38 cellular contexts compared by ENCODE assay signal in the genomic region with DNA sequence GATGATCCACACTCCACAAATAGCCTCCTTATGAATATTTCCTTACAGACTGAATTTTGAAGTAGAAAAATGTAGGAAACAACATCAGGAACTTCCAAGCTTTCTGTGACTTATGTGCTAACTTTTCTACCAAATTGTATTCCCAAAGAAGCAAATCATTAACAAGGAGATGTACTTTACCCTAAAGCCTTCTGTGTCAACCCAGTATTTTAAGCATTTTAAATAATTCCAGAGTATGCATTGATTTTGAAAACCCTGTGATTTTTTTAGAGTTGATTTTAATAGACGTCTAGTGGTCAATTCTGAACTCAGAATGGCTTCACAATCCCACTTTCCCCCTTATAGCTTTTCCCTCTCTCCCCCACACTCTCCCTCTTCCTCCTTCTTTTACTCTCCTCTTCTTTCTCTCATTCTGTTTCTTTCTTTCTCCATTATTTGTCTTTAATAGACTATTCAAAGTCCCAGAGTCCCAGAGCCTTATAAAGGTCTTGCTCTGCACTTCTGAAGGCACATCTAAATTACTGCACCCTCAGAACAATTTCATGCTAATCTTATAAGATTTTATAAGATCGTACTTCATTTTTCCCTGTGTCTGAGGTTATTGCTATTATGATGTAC. TPM values are rescaled to one million over a fixed set of nuclear protein-coding genes. Genes with fewer than 3 reads are reported as not detected.
"Had no signal": no experiment of that assay in that cellular context is flagged by ENCODE, and none has a peak within 500 bp of the region (broad histone marks: within the 10 kb centered on the region; RNA-seq: fewer than 3 reads in every experiment).

No MANE protein-coding gene starts in this region.

- H3K4me3 ChIP-seq: ascending aorta, cardiac muscle cell, colonic mucosa, gastroesophageal sphincter, left ventricle myocardium inferior, pancreas, prostate gland, right atrium auricular region, tibial nerve had no signal

- FAIRE-seq: pancreas had no signal

- H3K36me3 ChIP-seq: ascending aorta, cardiac muscle cell, colonic mucosa, gastroesophageal sphincter, left ventricle myocardium inferior, pancreas, prostate gland, right atrium auricular region, tibial nerve had no signal

- ATAC-seq: gastroesophageal sphincter; naive thymus-derived CD4-positive, alpha-beta T cell; pancreas; stimulated activated naive B cell treated with anti-CD40 and anti-IgM and Interleukin-4, amounts not matched to agents 10 μg/mL and 1 μg/mL and 100 μg/mL, for 72 hours had no signal

- DNase-seq: activated CD4-positive, alpha-beta memory T cell treated with anti-CD3 and anti-CD28 coated beads for 36 hours; activated CD4-positive, alpha-beta T cell treated with anti-CD3 and anti-CD28 coated beads, Interleukin-2, amount 10 ng/mL, durations not matched to agents 24 days and 14 days; activated CD4-positive, CD25-positive, alpha-beta regulatory T cell treated with anti-CD3 and anti-CD28 coated beads, Interleukin-2, amount 50 U/mL, for 72 hours; activated CD8-positive, alpha-beta memory T cell treated with anti-CD3 and anti-CD28 coated beads, Interleukin-2, amount 50 U/mL, for 4 hours; activated effector memory CD4-positive, alpha-beta T cell treated with anti-CD3 and anti-CD28 coated beads, Interleukin-2, amount 50 U/mL, for 16 hours; activated naive CD4-positive, alpha-beta T cell treated with anti-CD3 and anti-CD28 coated beads, Interleukin-2, amount 10 ng/mL, durations not matched to agents 7 days and 5 days; activated naive CD8-positive, alpha-beta T cell treated with anti-CD3 and anti-CD28 coated beads, Interleukin-2, amount 10 ng/mL, durations not matched to agents 7 days and 5 days; activated T-cell treated with anti-CD3 and anti-CD28 coated beads, Interleukin-2, amount 50 U/mL, for 1 hour; cerebellar nuclear complex; colonic mucosa; effector memory CD4-positive, alpha-beta T cell; head of caudate nucleus; hypothalamus; kidney glomerular epithelial cell; left ventricle myocardium inferior; naive thymus-derived CD4-positive, alpha-beta T cell; nucleus accumbens; pancreas; small intestine; stimulated activated CD4-positive, alpha-beta T cell treated with anti-CD3 and anti-CD28 coated beads, Interleukin-1b, Interleukin-23, amount 100 ng/mL, for 48 hours; stimulated activated naive B cell treated with anti-CD40 and anti-IgM and Interleukin-4, amounts not matched to agents 10 μg/mL and 1 μg/mL and 100 μg/mL, for 72 hours; T-helper 2 cell had no signal

- H3K9me3 ChIP-seq: ascending aorta, colonic mucosa, gastroesophageal sphincter, left ventricle myocardium inferior, pancreas, prostate gland, right atrium auricular region, tibial nerve had no signal

- H3K4me1 ChIP-seq: ascending aorta, colonic mucosa, pancreas, prostate gland had no signal

- H3K27me3 ChIP-seq: ascending aorta, colonic mucosa, gastroesophageal sphincter, pancreas, right atrium auricular region, tibial nerve had no signal

- H3K27ac ChIP-seq: ascending aorta, cardiac muscle cell, colonic mucosa, gastroesophageal sphincter, left ventricle myocardium inferior, pancreas, prostate gland, right atrium auricular region, tibial nerve had no signal

RNA-seq across cellular contexts. Expression of gene MYF6, which starts 10.1 kb away (rescaled TPM):
- total RNA-seq: activated CD4-positive, alpha-beta memory T cell treated with anti-CD3 and anti-CD28 coated beads for 36 hours; activated CD4-positive, alpha-beta T cell treated with anti-CD3 and anti-CD28 coated beads, Interleukin-2, amount 10 ng/mL, durations not matched to agents 24 days and 14 days; activated CD8-positive, alpha-beta memory T cell treated with anti-CD3 and anti-CD28 coated beads for 36 hours; activated naive CD8-positive, alpha-beta T cell treated with anti-CD3 and anti-CD28 coated beads, Interleukin-2, amount 10 ng/mL, durations not matched to agents 7 days and 5 days; activated T-helper 1 cell treated with anti-CD3 and anti-CD28 coated beads, Interleukin-12 subunit alpha, Interleukin-12 subunit beta, Interleukin-2, Interleukin-4 antibody, amounts not matched to agents 30 ng/mL and 10 ng/mL and 1 ng/mL, durations not matched to agents 14 hours and 24 hours and 36 hours; ascending aorta; cardiac muscle cell; colonic mucosa; dermis microvascular lymphatic vessel endothelial cell; epithelial cell of proximal tubule; gastroesophageal sphincter; left ventricle myocardium inferior; lung microvascular endothelial cell; mesenteric fat pad; mucosa of gallbladder; naive thymus-derived CD4-positive, alpha-beta T cell; neural crest cell; pancreas; tibial nerve; ureter had no signal
- polyA plus RNA-seq: cardiac muscle cell; naive thymus-derived CD4-positive, alpha-beta T cell had no signal

RNA-seq across cellular contexts. Expression of gene MYF5, which starts 19.3 kb away (rescaled TPM):
- total RNA-seq: activated CD4-positive, alpha-beta memory T cell treated with anti-CD3 and anti-CD28 coated beads for 36 hours; activated CD4-positive, alpha-beta T cell treated with anti-CD3 and anti-CD28 coated beads, Interleukin-2, amount 10 ng/mL, durations not matched to agents 24 days and 14 days; activated CD8-positive, alpha-beta memory T cell treated with anti-CD3 and anti-CD28 coated beads for 36 hours; activated naive CD8-positive, alpha-beta T cell treated with anti-CD3 and anti-CD28 coated beads, Interleukin-2, amount 10 ng/mL, durations not matched to agents 7 days and 5 days; activated T-helper 1 cell treated with anti-CD3 and anti-CD28 coated beads, Interleukin-12 subunit alpha, Interleukin-12 subunit beta, Interleukin-2, Interleukin-4 antibody, amounts not matched to agents 30 ng/mL and 10 ng/mL and 1 ng/mL, durations not matched to agents 14 hours and 24 hours and 36 hours; ascending aorta; cardiac muscle cell; colonic mucosa; dermis microvascular lymphatic vessel endothelial cell; epithelial cell of proximal tubule; gastroesophageal sphincter; left ventricle myocardium inferior; lung microvascular endothelial cell; mesenteric fat pad; mucosa of gallbladder; naive thymus-derived CD4-positive, alpha-beta T cell; neural crest cell; pancreas; right atrium auricular region; temporal lobe; tibial nerve; ureter had no signal
- polyA plus RNA-seq: cardiac muscle cell; naive thymus-derived CD4-positive, alpha-beta T cell; pancreas; small intestine had no signal
